10 cellular contexts compared by ENCODE assay signal in the genomic region with DNA sequence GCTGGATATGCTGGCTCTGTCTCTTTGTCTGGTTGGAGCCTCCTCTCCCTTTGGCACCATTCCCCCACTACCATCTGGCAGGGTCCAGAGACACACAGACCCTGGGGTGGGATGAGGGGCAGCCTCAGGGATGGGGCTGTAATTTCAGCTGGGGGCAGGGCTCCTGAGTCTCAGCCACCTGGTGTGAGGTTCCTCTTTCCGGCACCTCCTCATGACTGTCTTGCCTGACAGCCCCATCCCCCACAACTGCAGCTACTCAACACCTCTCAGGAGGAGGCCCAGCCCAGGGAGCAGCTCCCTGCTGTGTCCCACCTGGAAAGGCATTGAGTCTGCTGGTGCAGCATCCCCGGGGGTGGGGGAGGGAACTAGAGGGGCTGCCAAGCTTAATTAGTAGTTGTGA. TPM values are rescaled to one million over a fixed set of nuclear protein-coding genes. Genes with fewer than 3 reads are reported as not detected.
DNase-seq lines count a peak whose midpoint lies in the region; ATAC-seq and TF ChIP-seq lines count a peak whose summit lies in the region.
"Had no signal": no experiment of that assay in that cellular context is flagged by ENCODE, and none has a peak within 500 bp of the region (broad histone marks: within the 10 kb centered on the region; RNA-seq: fewer than 3 reads in every experiment).

No MANE protein-coding gene starts in this region.

- H3K4me1 Mint-ChIP-seq in progenitor cell of endocrine pancreas (ENCODE audit: low read depth) = peaks cover 3% of the 10 kb centered on the region

- H3K4me3 Mint-ChIP-seq in progenitor cell of endocrine pancreas (ENCODE audit: low read depth) = no peak overlapping the region
- H3K4me3 Mint-ChIP-seq: T-helper 1 cell treated with Interleukin-12 subunit alpha and Interleukin-12 subunit beta and Interleukin-4 antibody, amounts not matched to agents 30 μg/mL and 1 μg/mL, for 36 hours had no signal

- no peak overlapping the region for H3K27ac Mint-ChIP-seq in progenitor cell of endocrine pancreas

- peak overlapping the region; percentile 68 for H3K56ac ChIP-seq in mesendoderm (ENCODE audit: low read length)

- H3K27ac ChIP-seq in mesendoderm (ENCODE audit: low read depth, low read length) = peak overlapping the region; percentile 47
- H3K27ac ChIP-seq: 22Rv1 had no signal

- H2BK120ac ChIP-seq in mesendoderm (ENCODE audit: low read depth, low read length) = peak overlapping the region; percentile 47

- H3K18ac ChIP-seq in mesendoderm (ENCODE audit: low read length) = peak overlapping the region; percentile 62

- H3K79me2 ChIP-seq in mesendoderm (ENCODE audit: control insufficient read depth, insufficient read depth, low read length) = no peaks in the 10 kb centered on the region

- H2BK5ac ChIP-seq in mesendoderm (ENCODE audit: low read length) = peak overlapping the region; percentile 62

- peaks cover 17% of the 10 kb centered on the region for H3K4me1 ChIP-seq in mesendoderm (ENCODE audit: control insufficient read depth, low read depth, low read length)

- H3K9me3 Mint-ChIP-seq in progenitor cell of endocrine pancreas (ENCODE audit: low read depth) = no peaks in the 10 kb centered on the region
- H3K9me3 Mint-ChIP-seq: T-helper 1 cell treated with Interleukin-12 subunit alpha and Interleukin-12 subunit beta and Interleukin-4 antibody, amounts not matched to agents 30 μg/mL and 1 μg/mL, for 36 hours had no signal

- POLR2A ChIA-PET in HEK293T (lab: Yijun Ruan, JAX) = interaction anchor here (0.6 to 1.5 kb wide), 3 partner anchors 12 to 239 kb away, joined by 3 to 4 read pairs (median 3); partner anchors contain the start of genes RBM22 and RPS14

- CTCF ChIA-PET in HEK293T (lab: Yijun Ruan, JAX) = interaction anchor here (0.7 to 1.4 kb wide), 2 partner anchors 10 to 95 kb away, joined by 3 to 4 read pairs; no protein-coding TSS in a partner anchor

- H3K27me3 Mint-ChIP-seq in progenitor cell of endocrine pancreas = no peaks in the 10 kb centered on the region

- no peaks in the 10 kb centered on the region for H3K36me3 Mint-ChIP-seq in progenitor cell of endocrine pancreas (ENCODE audit: insufficient read depth)

- peak overlapping the region; percentile 28 for H3K9ac ChIP-seq in mesendoderm (ENCODE audit: low read length)

- no peak for TF ChIP-seq CTCF in progenitor cell of endocrine pancreas (IDR thresholded peaks at IDR 0.05; ENCODE audit: unreplicated experiment)

- no peak overlapping the region for H3K4me2 ChIP-seq in mesendoderm (ENCODE audit: low read length)

- no peak overlapping the region for H2AK5ac ChIP-seq in mesendoderm (ENCODE audit: low read length)

- H2BK15ac ChIP-seq in mesendoderm (replicated peaks; ENCODE audit: low read depth) = no peak overlapping the region

- DNase-seq in DMS153 (lab: John Stamatoyannopoulos, UW) (peak; percentile 30), DMS153 treated with DMSO at 0.1 percent for 48 hours (lab: John Stamatoyannopoulos, UW; ENCODE audit: unreplicated experiment) (no peak), NCI-H146 treated with DMSO at 0.1 percent for 48 hours (lab: John Stamatoyannopoulos, UW; ENCODE audit: unreplicated experiment) (peak; percentile 33), mesendoderm (peak; percentile 47), HEK293T (ENCODE audit: extremely low spot score) (no peak), HT-29 (ENCODE audit: low spot score) (no peak), progenitor cell of endocrine pancreas (ENCODE audit: low spot score, unreplicated experiment) (no peak)

- H4K8ac ChIP-seq in mesendoderm (ENCODE audit: low read depth, low read length) = no peak overlapping the region

- WGBS in mesendoderm (ENCODE audit: extremely low coverage, insufficient coverage, low lambda C conversion rate) = no CpG with 5 or more reads among the region's 2 CpGs

- ATAC-seq in HG02678 (IDR thresholded peaks at IDR 0.05; ENCODE audit: unreplicated experiment) = peak; percentile 87

- H3K4me3 ChIP-seq in mesendoderm (ENCODE audit: low read length) = no peak overlapping the region

- no peaks in the 10 kb centered on the region for H3K79me1 ChIP-seq in mesendoderm (ENCODE audit: low read length)

- H3K27me3 ChIP-seq in mesendoderm (ENCODE audit: insufficient read depth, low read length, poor library complexity) = no peaks in the 10 kb centered on the region

- H3K23ac ChIP-seq in mesendoderm (ENCODE audit: low read length) = no peak overlapping the region

- H4K5ac ChIP-seq in mesendoderm (ENCODE audit: low read length) = no peak overlapping the region

- H3K4ac ChIP-seq in mesendoderm (ENCODE audit: low read depth, low read length) = peak overlapping the region; percentile 64

- no peaks in the 10 kb centered on the region for H3K36me3 ChIP-seq in mesendoderm (ENCODE audit: control insufficient read depth, insufficient read depth, low read length)

TF ChIP-seq in HEK293T, 16 proteins besides CTCF, POLR2A, EP300 and RAD21:
- TF ChIP-seq PKNOX1 (IDR thresholded peaks at IDR 0.05) = no peak
- TF ChIP-seq CTBP1 (IDR thresholded peaks at IDR 0.05; ENCODE audit: borderline replicate concordance) = no peak
- TF ChIP-seq ELF4 (IDR thresholded peaks at IDR 0.05) = no peak
- no peak for TF ChIP-seq LEF1 (IDR thresholded peaks at IDR 0.05; ENCODE audit: borderline replicate concordance)

RNA-seq across cellular contexts. Expression of gene RPS14, which starts 11.7 kb away (rescaled TPM):
- 4,258 TPM for polyA plus RNA-seq in mesendoderm (2013, experiment 1 of 2)
- polyA plus RNA-seq in mesendoderm (2013, experiment 2 of 2) = 4,342 TPM
- total RNA-seq in HT-29 (2014; rRNA removed; shearing (Covaris generic)) = 1,946 and 1,965 TPM in 2 replicates
- 1,941 and 2,072 TPM in 2 replicates for total RNA-seq in progenitor cell of endocrine pancreas

RNA-seq across cellular contexts. Expression of gene NDST1, which starts 46.7 kb away (rescaled TPM):
- 36.0 TPM for polyA plus RNA-seq in mesendoderm (2013, experiment 1 of 2)
- 34.9 TPM for polyA plus RNA-seq in mesendoderm (2013, experiment 2 of 2)
- 6.9 and 11.0 TPM in 2 replicates for total RNA-seq in HT-29 (2014; rRNA removed; shearing (Covaris generic))
- 154 and 169 TPM in 2 replicates for total RNA-seq in progenitor cell of endocrine pancreas

RNA-seq across cellular contexts. Expression of gene CD74, which starts 48.5 kb away (rescaled TPM):
- 61.0 TPM for polyA plus RNA-seq in mesendoderm (2013, experiment 1 of 2)
- 63.7 TPM for polyA plus RNA-seq in mesendoderm (2013, experiment 2 of 2)
- total RNA-seq in HT-29 (2014; rRNA removed; shearing (Covaris generic)) = 9.8 and 12.7 TPM in 2 replicates
- 41.3 and 45.8 TPM in 2 replicates for total RNA-seq in progenitor cell of endocrine pancreas

Comparison
In these comparisons a context has a peak if more than half of its experiments do, and no peak if none do; other contexts are left out.
1. DNase-seq: peak in DMS153 (single experiment), NCI-H146 treated with DMSO at 0.1 percent for 48 hours (single experiment) and mesendoderm (single experiment); none in DMS153 treated with DMSO at 0.1 percent for 48 hours (single experiment), HEK293T (single experiment), HT-29 (single experiment) and progenitor cell of endocrine pancreas (single experiment).
2. RNA of gene NDST1, which starts 46.7 kb away (total RNA-seq): 154 to 169 TPM in progenitor cell of endocrine pancreas; 6.9 to 11.0 TPM in HT-29; every median in the first group is over 10 times any median in the second.